8 cellular contexts compared by ENCODE assay signal in genomic region chr19:40798997-40799557, GRCh38. TPM values are rescaled to one million over a fixed set of nuclear protein-coding genes. Genes with fewer than 3 reads are reported as not detected.
DNase-seq lines count a peak whose midpoint lies in the region; ATAC-seq and TF ChIP-seq lines count a peak whose summit lies in the region.

Gene EGLN2 (plus strand): TSS chr19:40799191. CDS start chr19:40800573, 1,382 bp downstream.

- peaks cover 0 to 19% of the 10 kb centered on the region in 2 donors for H3K36me3 ChIP-seq in duodenal mucosa (ENCODE audit: control insufficient read depth in 1 of 2, insufficient read depth in 2 of 2, low read length in 2 of 2)
- no peaks in the 10 kb centered on the region for H3K36me3 ChIP-seq in mucosa of descending colon (ENCODE audit: low read depth)
- peaks cover 0 to 5% of the 10 kb centered on the region in 2 donors for H3K36me3 ChIP-seq in vagina

- H3K9ac ChIP-seq in duodenal mucosa (ENCODE audit: low read depth in 1 of 2, low read length in 2 of 2): peak within 1 kb of the TSS; percentile 72 to 73

- H3K4me1 ChIP-seq in duodenal mucosa (ENCODE audit: control insufficient read depth in 1 of 2, insufficient read depth in 2 of 2, low read length in 2 of 2): peaks cover 51 to 52% of the 10 kb centered on the region in 2 donors
- peaks cover 40% of the 10 kb centered on the region for H3K4me1 ChIP-seq in mucosa of descending colon (ENCODE audit: low read depth)
- H3K4me1 ChIP-seq in vagina: peaks cover 53% of the 10 kb centered on the region

- no peaks in the 10 kb centered on the region for H3K9me3 ChIP-seq in duodenal mucosa (ENCODE audit: control insufficient read depth in 1 of 2, low read length in 2 of 2)
- H3K9me3 ChIP-seq in mucosa of descending colon: no peaks in the 10 kb centered on the region
- H3K9me3 ChIP-seq in vagina: no peaks in the 10 kb centered on the region

- TF ChIP-seq POLR2A in NB4 (IDR thresholded peaks at IDR 0.05; ENCODE audit: extremely low read depth, insufficient read length) (peak; percentile 27), vagina (IDR thresholded peaks at IDR 0.05) (peak in 1 of 2 donors; percentile 83)

- DNase-seq in Daoy (ENCODE audit: low read depth) (no peak), NB4 (ENCODE audit: low read depth) (peak; percentile 56), mucosa of descending colon (no peak), vagina (ENCODE audit: extremely low spot score in 2 of 2) (no peak), anterior cingulate cortex (lab: John Stamatoyannopoulos, UW) (no peak)

- no peak for TF ChIP-seq CTCF in NB4 (IDR thresholded peaks at IDR 0.05; ENCODE audit: low read depth, low read length)
- no peak for TF ChIP-seq CTCF in mucosa of descending colon (IDR thresholded peaks at IDR 0.05)
- TF ChIP-seq CTCF in vagina (IDR thresholded peaks at IDR 0.05): no peak

- H3K27ac ChIP-seq in duodenal mucosa (ENCODE audit: low read depth, low read length) (peak within 1 kb of the TSS; percentile 84), vagina (peak within 1 kb of the TSS; percentile 98)

- H3K27me3 ChIP-seq in duodenal mucosa (ENCODE audit: control insufficient read depth in 1 of 2, insufficient read depth in 2 of 2, low read length in 2 of 2) (no peaks in the 10 kb centered on the region), vagina (no peaks in the 10 kb centered on the region)

- ATAC-seq in GM21825 (IDR thresholded peaks at IDR 0.05; ENCODE audit: unreplicated experiment) (peak; percentile 63), mucosa of descending colon (peak; percentile 2), HG03045 (IDR thresholded peaks at IDR 0.05; ENCODE audit: unreplicated experiment) (no peak)

- intact Hi-C loops in mucosa of descending colon (cut with DNase I, micrococcal nuclease) (no loop called here), vagina (cut with DNase I) (loop anchor here (5.0 kb wide), 1 partner anchor 82 kb away; the partner anchor contains the start of genes COQ8B and ITPKC)

- H3K4me3 ChIP-seq in NB4 (ENCODE audit: low read depth, low read length) (peak within 1 kb of the TSS; percentile 72), duodenal mucosa (ENCODE audit: low read depth in 1 of 2, low read length in 2 of 2) (peak within 1 kb of the TSS; percentile 84 to 87), mucosa of descending colon (peak within 1 kb of the TSS; percentile 84), vagina (peak within 1 kb of the TSS; percentile 73 to 95)

RNA-seq across cellular contexts. Expression of gene EGLN2, which starts in this region (rescaled TPM):
- 46.0 and 54.7 TPM in 2 replicates for total RNA-seq in Daoy (2014; rRNA removed; shearing (Covaris generic))
- total RNA-seq in mucosa of descending colon: 100 to 1,000 TPM in 1 of 3 donors, 10 to 100 TPM in 2; 84.5 to 126 (median 93.2) TPM
- total RNA-seq in vagina: 76.9 TPM
